ENCODE assay signal across 27 cellular contexts in the genomic region with DNA sequence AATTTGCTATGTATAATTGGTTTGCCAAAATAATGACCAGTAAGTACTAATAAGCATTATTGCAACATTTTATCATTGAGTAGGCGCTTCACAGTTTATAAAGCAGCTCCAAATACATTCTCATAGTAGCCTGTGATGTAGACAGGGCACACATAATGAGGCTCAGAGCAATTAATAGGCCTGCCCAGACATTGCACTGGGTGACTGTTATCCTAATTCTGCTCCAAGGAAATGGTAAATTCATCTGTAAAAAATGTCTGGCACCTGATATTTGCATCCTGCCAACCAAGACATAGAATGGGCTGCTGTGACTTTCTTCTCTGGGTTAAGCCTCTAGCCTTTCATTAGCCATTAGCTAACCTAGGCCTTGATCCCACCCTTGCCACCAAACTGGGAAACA.
"Had no signal": no experiment of that assay in that cellular context is flagged by ENCODE, and none has a peak within 500 bp of the region (broad histone marks: within the 10 kb centered on the region; RNA-seq: fewer than 3 reads in every experiment).

No MANE protein-coding gene starts in this region.

- DNase-seq: activated CD4-positive, alpha-beta T cell treated with anti-CD3 and anti-CD28 coated beads for 1 hour; activated CD4-positive, alpha-beta T cell treated with anti-CD3 and anti-CD28 coated beads for 4 hours; activated CD4-positive, alpha-beta T cell treated with anti-CD3 and anti-CD28 coated beads, Interleukin-2, amount 50 U/mL, for 1 hour; activated CD4-positive, alpha-beta T cell treated with anti-CD3 and anti-CD28 coated beads, Interleukin-2, amount 50 U/mL, for 48 hours; activated CD8-positive, alpha-beta memory T cell treated with anti-CD3 and anti-CD28 coated beads for 24 hours; activated CD8-positive, alpha-beta T cell treated with anti-CD3 and anti-CD28 coated beads for 36 hours; activated effector memory CD4-positive, alpha-beta T cell treated with Interleukin-2 at 50 U/mL for 16 hours; activated gamma-delta T cell treated with Interleukin-2 at 50 U/mL for 16 hours; activated naive CD4-positive, alpha-beta T cell treated with anti-CD3 and anti-CD28 coated beads, Interleukin-2, amount 50 U/mL, for 16 hours; activated naive CD4-positive, alpha-beta T cell treated with Interleukin-2 at 50 U/mL for 16 hours; activated T-cell treated with anti-CD3 and anti-CD28 coated beads, Interleukin-2, amount 50 U/mL, for 4 hours; amniotic stem cell; anterior cingulate cortex; central memory CD4-positive, alpha-beta T cell; cerebellar nuclear complex; colonic mucosa; effector CD8-positive, alpha-beta T cell; erythroblast; foreskin melanocyte; hippocampal formation; T-helper 2 cell had no signal

- H3K4me3 ChIP-seq: cardiac muscle cell, colonic mucosa, esophagus muscularis mucosa, gastroesophageal sphincter had no signal

- H3K27ac ChIP-seq: cardiac muscle cell, colonic mucosa, esophagus muscularis mucosa, gastroesophageal sphincter, VCaP had no signal

- H3K4me1 ChIP-seq: colonic mucosa, esophagus muscularis mucosa, gastroesophageal sphincter had no signal

- H3K36me3 ChIP-seq: cardiac muscle cell, colonic mucosa, esophagus muscularis mucosa, gastroesophageal sphincter had no signal

- H3K27me3 ChIP-seq: cardiac muscle cell, colonic mucosa, esophagus muscularis mucosa, gastroesophageal sphincter had no signal

- ATAC-seq: activated CD8-positive, alpha-beta T cell treated with anti-CD3 and anti-CD28 coated beads for 36 hours; activated T-cell treated with anti-CD3 and anti-CD28 coated beads, Interleukin-2, amount 50 U/mL, for 4 hours; activated T-helper 17 cell treated with anti-CD3 and anti-CD28 coated beads, Interleukin-2, amount 50 U/mL, for 72 hours; gastroesophageal sphincter; WTC11 had no signal

- H3K9me3 ChIP-seq: colonic mucosa had no signal
